Comparison of ENCODE assay signal across 8 cellular contexts in genomic region chr11:73308003-73308962, GRCh38. TPM values are rescaled to one million over a fixed set of nuclear protein-coding genes. Genes with fewer than 3 reads are reported as not detected.
DNase-seq lines count a peak whose midpoint lies in the region; ATAC-seq and TF ChIP-seq lines count a peak whose summit lies in the region.

ARHGEF17 (plus strand) TSS chr11:73308276; CDS start chr11:73308639, 363 bp downstream.

- ATAC-seq in HG02759 (IDR thresholded peaks at IDR 0.05; ENCODE audit: unreplicated experiment): peak; percentile 10

- H3K36me3 ChIP-seq in WERI-Rb-1: peaks cover 5% of the 10 kb centered on the region

- peak within 1 kb of the TSS; percentile 96 for H3K27ac ChIP-seq in WERI-Rb-1

- TF ChIP-seq CTCF in WERI-Rb-1 (IDR thresholded peaks at IDR 0.05; ENCODE audit: low read depth, low read length): no peak

- H3K27me3 ChIP-seq in WERI-Rb-1 (ENCODE audit: insufficient read depth, low read depth, severe bottlenecking): no peaks in the 10 kb centered on the region

- peaks cover 21% of the 10 kb centered on the region for H3K9me3 ChIP-seq in WERI-Rb-1 (ENCODE audit: severe bottlenecking)

- H3K4me3 ChIP-seq in WERI-Rb-1 (ENCODE audit: low read depth, low read length): peak within 1 kb of the TSS; percentile 65

- peak; percentile 40 for DNase-seq in NCI-H2029 (lab: John Stamatoyannopoulos, UW)
- DNase-seq in NCI-H2029 treated with DMSO at 0.1 percent for 48 hours (lab: John Stamatoyannopoulos, UW): no peak
- peak; percentile 70 for DNase-seq in NCI-H1436 treated with DMSO at 0.1 percent for 48 hours (lab: John Stamatoyannopoulos, UW)
- peak; percentile 72 for DNase-seq in WERI-Rb-1
- DNase-seq in dermis microvascular lymphatic vessel endothelial cell (ENCODE audit: low read depth in 2 of 2): peak in 1 of 2 donors; percentile 88
- peak; percentile 96 for DNase-seq in left kidney (ENCODE audit: low read depth, low spot score)
- peak; percentile 21 for DNase-seq in stimulated activated CD4-positive, alpha-beta T cell treated with anti-CD3 and anti-CD28 coated beads, Interleukin-1b, Interleukin-23, amount 100 ng/mL, for 48 hours

RNA-seq across cellular contexts. Expression of gene ARHGEF17, which starts in this region (rescaled TPM):
- total RNA-seq in dermis microvascular lymphatic vessel endothelial cell: 29.8 and 59.0 TPM in 2 replicates
